9 cellular contexts compared by ENCODE assay signal in the genomic region with DNA sequence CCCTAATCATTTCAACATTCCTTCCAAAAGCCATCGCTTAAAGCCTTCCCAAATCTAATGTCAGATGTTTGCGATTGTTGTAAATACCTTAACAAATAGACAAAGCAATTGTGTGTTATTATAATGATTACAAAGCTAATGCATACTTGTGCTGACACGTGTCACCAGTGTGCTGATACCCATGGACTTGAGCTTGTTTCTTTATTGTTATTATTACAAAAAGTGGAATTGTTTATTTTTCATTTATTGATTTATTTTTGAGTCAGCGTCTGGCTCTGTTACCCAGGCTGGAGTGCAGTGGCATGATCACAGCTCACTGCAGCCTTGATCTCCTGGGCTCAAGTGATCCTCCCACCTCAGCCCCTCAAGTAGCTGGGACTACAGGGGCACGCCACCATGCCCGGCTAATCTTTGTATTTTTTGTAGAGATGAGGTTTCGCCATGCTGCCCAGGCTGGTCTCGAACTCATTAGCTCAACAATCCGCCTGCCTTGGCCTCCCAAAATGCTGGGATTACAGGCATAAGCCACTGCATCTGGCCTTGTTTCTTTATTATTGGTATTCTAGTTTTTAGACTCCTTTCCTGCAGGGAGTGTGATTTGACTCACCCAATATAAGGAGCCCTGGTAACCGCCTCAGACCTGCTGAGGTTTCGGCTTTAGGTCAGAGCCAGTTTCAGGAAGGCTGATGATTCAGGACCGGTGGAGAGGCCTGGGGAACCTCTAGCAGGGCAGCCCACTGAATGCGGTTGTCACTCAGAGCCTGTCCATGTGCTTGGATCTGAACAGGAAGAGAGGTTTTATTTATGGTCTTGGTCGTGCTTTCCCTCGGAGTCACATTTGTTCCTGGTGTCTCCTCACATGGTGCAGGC. TPM values are rescaled to one million over a fixed set of nuclear protein-coding genes. Genes with fewer than 3 reads are reported as not detected.
DNase-seq lines count a peak whose midpoint lies in the region; ATAC-seq lines count a peak whose summit lies in the region.
"Had no signal": no experiment of that assay in that cellular context is flagged by ENCODE, and none has a peak within 500 bp of the region (broad histone marks: within the 10 kb centered on the region; RNA-seq: fewer than 3 reads in every experiment).

No MANE protein-coding gene starts in this region.

- peaks cover 7% of the 10 kb centered on the region for H3K36me3 Mint-ChIP-seq in activated CD4-positive, alpha-beta memory T cell treated with anti-CD3 and anti-CD28 coated beads, Interleukin-2, amount 10 ng/mL, durations not matched to agents 7 days and 5 days (ENCODE audit: low read depth)

- CTCF ChIA-PET in activated CD4-positive, alpha-beta memory T cell treated with anti-CD3 and anti-CD28 coated beads, Interleukin-2, amount 10 ng/mL, durations not matched to agents 7 days and 5 days (lab: Charles Lee), result interaction anchor here (0.6 to 1.2 kb wide), 3 partner anchors 10 to 21 kb away, joined by 3 to 4 read pairs (median 3); no protein-coding TSS in a partner anchor

- POLR2A ChIA-PET in activated CD4-positive, alpha-beta memory T cell treated with anti-CD3 and anti-CD28 coated beads, Interleukin-2, amount 10 ng/mL, durations not matched to agents 7 days and 5 days (lab: Charles Lee), result no interaction called here

- peak overlapping the region; percentile 48 for H3K27ac Mint-ChIP-seq in activated CD4-positive, alpha-beta memory T cell treated with anti-CD3 and anti-CD28 coated beads, Interleukin-2, amount 10 ng/mL, durations not matched to agents 7 days and 5 days

- peaks cover 22% of the 10 kb centered on the region for H3K27me3 Mint-ChIP-seq in activated CD4-positive, alpha-beta memory T cell treated with anti-CD3 and anti-CD28 coated beads, Interleukin-2, amount 10 ng/mL, durations not matched to agents 7 days and 5 days

- ATAC-seq in GM19023 (IDR thresholded peaks at IDR 0.05; ENCODE audit: unreplicated experiment) (peak; percentile 69), HG02840 (IDR thresholded peaks at IDR 0.05; ENCODE audit: low FRiP score, unreplicated experiment) (peak; percentile 61), HG03025 (IDR thresholded peaks at IDR 0.05; ENCODE audit: low FRiP score, unreplicated experiment) (no peak)

- H3K4me3 Mint-ChIP-seq in activated CD4-positive, alpha-beta memory T cell treated with anti-CD3 and anti-CD28 coated beads, Interleukin-2, amount 10 ng/mL, durations not matched to agents 7 days and 5 days, result no peak overlapping the region

- DNase-seq in activated CD4-positive, alpha-beta memory T cell treated with anti-CD3 and anti-CD28 coated beads, Interleukin-2, amount 10 ng/mL, durations not matched to agents 7 days and 5 days, result peak; percentile 69
- DNase-seq in stimulated activated CD4-positive, alpha-beta T cell treated with anti-CD3 and anti-CD28 coated beads, Interleukin-15, amount 100 ng/mL, for 48 hours (ENCODE audit: low read depth in 2 of 2), result peak; percentile 61 to 72
- DNase-seq in DMS 273 treated with DMSO at 0.1 percent for 48 hours (lab: John Stamatoyannopoulos, UW) (no peak), NCI-H446 (lab: John Stamatoyannopoulos, UW) (no peak), midbrain (lab: John Stamatoyannopoulos, UW) (no peak)
- DNase-seq: GOT3 had no signal

- H3K4me1 Mint-ChIP-seq in activated CD4-positive, alpha-beta memory T cell treated with anti-CD3 and anti-CD28 coated beads, Interleukin-2, amount 10 ng/mL, durations not matched to agents 7 days and 5 days, result peaks cover 29% of the 10 kb centered on the region

- peaks cover 8% of the 10 kb centered on the region for H3K9me3 Mint-ChIP-seq in activated CD4-positive, alpha-beta memory T cell treated with anti-CD3 and anti-CD28 coated beads, Interleukin-2, amount 10 ng/mL, durations not matched to agents 7 days and 5 days

RNA-seq across cellular contexts. Expression of gene FBXO17, which starts 2.1 kb away (rescaled TPM):
- total RNA-seq in activated CD4-positive, alpha-beta memory T cell treated with anti-CD3 and anti-CD28 coated beads, Interleukin-2, amount 10 ng/mL, durations not matched to agents 7 days and 5 days, result under 1 TPM in 1 of 2 experiments, not detected in 1; 0.20 TPM

RNA-seq across cellular contexts. Expression of gene MRPS12, which starts 46.9 kb away (rescaled TPM):
- total RNA-seq in activated CD4-positive, alpha-beta memory T cell treated with anti-CD3 and anti-CD28 coated beads, Interleukin-2, amount 10 ng/mL, durations not matched to agents 7 days and 5 days, result 10 to 100 TPM; 44.6 to 48.5 TPM

RNA-seq across cellular contexts. Expression of gene SARS2, which starts 47.1 kb away (rescaled TPM):
- 10 to 100 TPM; 28.4 to 32.7 TPM for total RNA-seq in activated CD4-positive, alpha-beta memory T cell treated with anti-CD3 and anti-CD28 coated beads, Interleukin-2, amount 10 ng/mL, durations not matched to agents 7 days and 5 days

RNA-seq across cellular contexts. Expression of gene FBXO27, which starts 54.7 kb away (rescaled TPM):
- total RNA-seq in activated CD4-positive, alpha-beta memory T cell treated with anti-CD3 and anti-CD28 coated beads, Interleukin-2, amount 10 ng/mL, durations not matched to agents 7 days and 5 days, result under 1 TPM in 1 of 2 experiments, not detected in 1; 0.18 TPM

Comparison
In these comparisons a context has a peak if more than half of its experiments do, and no peak if none do; other contexts are left out.
1. DNase-seq: peak in activated CD4-positive, alpha-beta memory T cell treated with anti-CD3 and anti-CD28 coated beads, Interleukin-2, amount 10 ng/mL, durations not matched to agents 7 days and 5 days (single experiment) and stimulated activated CD4-positive, alpha-beta T cell treated with anti-CD3 and anti-CD28 coated beads, Interleukin-15, amount 100 ng/mL, for 48 hours (2 of 2); none in DMS 273 treated with DMSO at 0.1 percent for 48 hours (single experiment), NCI-H446 (0 of 2) and midbrain (single experiment).